9 cellular contexts compared by ENCODE assay signal in genomic region chr18:34224423-34225217, GRCh38. TPM values are rescaled to one million over a fixed set of nuclear protein-coding genes. Genes with fewer than 3 reads are reported as not detected.
DNase-seq lines count a peak whose midpoint lies in the region; ATAC-seq, FAIRE-seq and TF ChIP-seq lines count a peak whose summit lies in the region.
"Had no signal": no experiment of that assay in that cellular context is flagged by ENCODE, and none has a peak within 500 bp of the region (broad histone marks: within the 10 kb centered on the region; RNA-seq: fewer than 3 reads in every experiment).

Gene NOL4, minus strand, starts transcription at chr18:34224913. Its CDS starts 1,660 bp downstream, at chr18:34223253.

- in situ Hi-C loops in transverse colon (cut with MboI; ENCODE audit: low pct_ligation_motif_present in 1 of 4, low pct_unique_long_range_greater_than_20kb in 1 of 4, low sequenced_read_pairs in 3 of 4) = no loop called here

- TF ChIP-seq EP300 in transverse colon (IDR thresholded peaks at IDR 0.05; ENCODE audit: low read depth) = no peak

- DNase-seq in GM12892 (ENCODE audit: insufficient read length) (no peak), NCI-H2227 treated with DMSO at 0.1 percent for 48 hours (lab: John Stamatoyannopoulos, UW) (peak; percentile 93), colonic mucosa (peak; percentile 71), transverse colon (peak; percentile 60)
- DNase-seq in activated CD8-positive, alpha-beta memory T cell treated with anti-CD3 and anti-CD28 coated beads for 24 hours = no peak

- H3K27ac ChIP-seq in colonic mucosa = no peak within 1 kb of the TSS
- no peak within 1 kb of the TSS for H3K27ac ChIP-seq in liver (ENCODE audit: low read depth in 1 of 2, low read length in 2 of 2)
- no peak within 1 kb of the TSS for H3K27ac ChIP-seq in transverse colon

- H3K4me3 ChIP-seq in colonic mucosa (peak within 1 kb of the TSS; percentile 42), liver (ENCODE audit: low read depth in 1 of 3, low read length in 3 of 3) (peak within 1 kb of the TSS; percentile 42 to 59 (median 46)), transverse colon (peak within 1 kb of the TSS; percentile 20 to 55 (median 36))
- H3K4me3 ChIP-seq: K562 had no signal

- TF ChIP-seq RAD21 in liver (IDR thresholded peaks at IDR 0.05) = no peak

- intact Hi-C loops in colonic mucosa (cut with DNase I) (no loop called here), transverse colon (cut with DNase I; ENCODE audit: low total_unique reads) (no loop called here)

- H3K9me3 ChIP-seq in colonic mucosa (no peaks in the 10 kb centered on the region), liver (ENCODE audit: control insufficient read depth in 4 of 4, low read length in 3 of 4) (no peaks in the 10 kb centered on the region), transverse colon (no peaks in the 10 kb centered on the region)

- ATAC-seq in GM21529 (IDR thresholded peaks at IDR 0.05; ENCODE audit: unreplicated experiment) = no peak
- ATAC-seq in HG03469 (IDR thresholded peaks at IDR 0.05; ENCODE audit: unreplicated experiment) = no peak
- ATAC-seq: K562 had no signal

- H3K36me3 ChIP-seq in colonic mucosa (no peaks in the 10 kb centered on the region), liver (ENCODE audit: control insufficient read depth in 4 of 4, insufficient read depth in 3 of 4, low read depth in 1 of 4, low read length in 3 of 4) (no peaks in the 10 kb centered on the region), transverse colon (no peaks in the 10 kb centered on the region)

- FAIRE-seq in GM12892 (lab: Jason Lieb, UNC) = peak; percentile 82
- FAIRE-seq: K562 had no signal

- WGBS in liver = 2% methylated on average over 56 of the region's 56 CpGs
- 4% methylated on average over 44 of the region's 56 CpGs; no CpG with 5 or more reads in 1 of the 2 donors for WGBS in transverse colon (ENCODE audit: low coverage in 1 of 2), 2 donors

- H3K9ac ChIP-seq in colonic mucosa (ENCODE audit: low read depth in 2 of 2, low read length in 2 of 2) (no peak within 1 kb of the TSS), liver (ENCODE audit: low read depth in 1 of 2, low read length in 2 of 2) (no peak within 1 kb of the TSS)

- TF ChIP-seq CTCF in colonic mucosa (IDR thresholded peaks at IDR 0.05) (peak; percentile 34), liver (IDR thresholded peaks at IDR 0.05; ENCODE audit: low read depth, low read length, missing input control) (peak; percentile 5), transverse colon (IDR thresholded peaks at IDR 0.05) (peak in 4 of 5 experiments; percentile 26 to 45 (median 40))

- TF ChIP-seq POLR2A in GM12892 (IDR thresholded peaks at IDR 0.05; ENCODE audit: low read depth, low read length) = no peak
- no peak for TF ChIP-seq POLR2A in transverse colon (IDR thresholded peaks at IDR 0.05)

- H3K27me3 ChIP-seq in colonic mucosa = peaks cover 26% of the 10 kb centered on the region
- H3K27me3 ChIP-seq in liver (ENCODE audit: control insufficient read depth in 4 of 4, insufficient read depth in 4 of 4, low read length in 3 of 4) = peaks cover 0 to 11% (median 5%) of the 10 kb centered on the region in 4 donors
- peaks cover 77% of the 10 kb centered on the region for H3K27me3 ChIP-seq in transverse colon

- H3K4me1 ChIP-seq in colonic mucosa (peaks cover 9% of the 10 kb centered on the region), liver (ENCODE audit: control insufficient read depth in 4 of 4, insufficient read depth in 4 of 4, low read length in 3 of 4) (peaks cover 8 to 33% (median 31%) of the 10 kb centered on the region in 4 donors), transverse colon (peaks cover 0 to 33% (median 28%) of the 10 kb centered on the region in 4 donors)

TF ChIP-seq in liver, 16 proteins besides CTCF, POLR2A, EP300 and RAD21:
- no peak for TF ChIP-seq EGR1 (IDR thresholded peaks at IDR 0.05; ENCODE audit: low read depth in 2 of 2)
TF ChIP-seq in liver: peak in this region for 0.

RNA-seq across cellular contexts. Expression of gene NOL4, which starts in this region (rescaled TPM):
- 3.0 TPM for polyA plus RNA-seq in GM12892 (2012; ENCODE audit: missing spikeins)
- total RNA-seq in colonic mucosa = 1 to 10 TPM; 1.3 to 1.5 TPM
- total RNA-seq in liver = under 1 TPM; 0.17 to 0.65 TPM
- polyA plus RNA-seq in liver = under 1 TPM; 0.03 to 0.15 TPM
- total RNA-seq in transverse colon = 1 to 10 TPM in 1 of 4 donors, not detected in 3; 1.7 TPM
- total RNA-seq: K562 had no signal
- polyA plus RNA-seq: K562 had no signal

Comparison
In these comparisons a context has a peak if more than half of its experiments do, and no peak if none do; other contexts are left out.
1. DNase-seq: peak in NCI-H2227 treated with DMSO at 0.1 percent for 48 hours (single experiment), colonic mucosa (single experiment) and transverse colon (single experiment); none in GM12892 (single experiment) and activated CD8-positive, alpha-beta memory T cell treated with anti-CD3 and anti-CD28 coated beads for 24 hours (single experiment).
2. Peak in every context shown above with its lines, with median percentiles within 50 percentile points of each other: H3K4me3 ChIP-seq and CTCF ChIP-seq.